Comparison of ENCODE assay signal across 20 cellular contexts in genomic region chr2:233039217-233040173, GRCh38. TPM values are rescaled to one million over a fixed set of nuclear protein-coding genes. Genes with fewer than 3 reads are reported as not detected.
"Had no signal": no experiment of that assay in that cellular context is flagged by ENCODE, and none has a peak within 500 bp of the region (broad histone marks: within the 10 kb centered on the region; RNA-seq: fewer than 3 reads in every experiment).

No MANE protein-coding gene starts in this region.

- H3K36me3 ChIP-seq: esophagus squamous epithelium, neural progenitor cell had no signal

- H3K27ac ChIP-seq: esophagus squamous epithelium, foreskin keratinocyte, neural progenitor cell, parathyroid adenoma had no signal

- H3K9ac ChIP-seq: neural progenitor cell, parathyroid adenoma had no signal

- ATAC-seq: activated CD4-positive, CD25-positive, alpha-beta regulatory T cell treated with anti-CD3 and anti-CD28 coated beads, Interleukin-2, amount 50 U/mL, for 24 hours; foreskin keratinocyte had no signal

- H3K9me3 Mint-ChIP-seq: activated CD4-positive, alpha-beta memory T cell treated with anti-CD3 and anti-CD28 coated beads for 36 hours; activated T-helper 1 cell treated with anti-CD3 and anti-CD28 coated beads, Interleukin-12 subunit alpha, Interleukin-12 subunit beta, Interleukin-2, Interleukin-4 antibody, amounts not matched to agents 30 ng/mL and 10 ng/mL and 1 ng/mL, durations not matched to agents 14 hours and 24 hours and 36 hours; neural progenitor cell had no signal

- H3K9me3 ChIP-seq: esophagus squamous epithelium, testis had no signal

- H3K4me3 ChIP-seq: esophagus squamous epithelium, neural progenitor cell, testis had no signal

- H3K4me1 Mint-ChIP-seq: brain had no signal

- H3K27ac Mint-ChIP-seq: activated CD4-positive, alpha-beta memory T cell treated with anti-CD3 and anti-CD28 coated beads for 36 hours; activated T-helper 1 cell treated with anti-CD3 and anti-CD28 coated beads, Interleukin-12 subunit alpha, Interleukin-12 subunit beta, Interleukin-2, Interleukin-4 antibody, amounts not matched to agents 30 ng/mL and 10 ng/mL and 1 ng/mL, durations not matched to agents 14 hours and 24 hours and 36 hours; brain; neural progenitor cell had no signal

- DNase-seq: activated CD4-positive, alpha-beta memory T cell treated with anti-CD3 and anti-CD28 coated beads for 36 hours; activated CD8-positive, alpha-beta memory T cell treated with anti-CD3 and anti-CD28 coated beads, Interleukin-2, amount 50 U/mL, for 4 hours; activated naive CD4-positive, alpha-beta T cell; cerebellar nuclear complex; esophagus squamous epithelium; foreskin keratinocyte; mesendoderm; SIG-M5; stimulated activated CD4-positive, alpha-beta T cell treated with anti-CD3 and anti-CD28 coated beads, Interleukin-1b, Interleukin-23, amount 100 ng/mL, for 48 hours; stimulated activated naive CD4-positive, alpha-beta T cell; testis had no signal

- H3K4me1 ChIP-seq: foreskin keratinocyte, neural progenitor cell, parathyroid adenoma, testis had no signal

- H3K36me3 Mint-ChIP-seq: activated CD4-positive, alpha-beta memory T cell treated with anti-CD3 and anti-CD28 coated beads for 36 hours; brain; neural progenitor cell had no signal

- H3K4me3 Mint-ChIP-seq: activated CD4-positive, alpha-beta memory T cell treated with anti-CD3 and anti-CD28 coated beads for 36 hours; activated T-helper 1 cell treated with anti-CD3 and anti-CD28 coated beads, Interleukin-12 subunit alpha, Interleukin-12 subunit beta, Interleukin-2, Interleukin-4 antibody, amounts not matched to agents 30 ng/mL and 10 ng/mL and 1 ng/mL, durations not matched to agents 14 hours and 24 hours and 36 hours; brain; neural progenitor cell had no signal

- H3K27me3 ChIP-seq: neural progenitor cell, testis had no signal

RNA-seq across cellular contexts. Expression of gene NEU2, which starts 7.0 kb away (rescaled TPM):
- total RNA-seq: activated CD4-positive, alpha-beta memory T cell treated with anti-CD3 and anti-CD28 coated beads for 36 hours; activated T-helper 1 cell treated with anti-CD3 and anti-CD28 coated beads, Interleukin-12 subunit alpha, Interleukin-12 subunit beta, Interleukin-2, Interleukin-4 antibody, amounts not matched to agents 30 ng/mL and 10 ng/mL and 1 ng/mL, durations not matched to agents 14 hours and 24 hours and 36 hours; dermis microvascular lymphatic vessel endothelial cell; esophagus squamous epithelium; foreskin keratinocyte; liver; testis; ureter had no signal
- polyA plus RNA-seq: foreskin keratinocyte, keratinocyte, liver had no signal
